Comparison of ENCODE assay signal across 21 cellular contexts in the genomic region with DNA sequence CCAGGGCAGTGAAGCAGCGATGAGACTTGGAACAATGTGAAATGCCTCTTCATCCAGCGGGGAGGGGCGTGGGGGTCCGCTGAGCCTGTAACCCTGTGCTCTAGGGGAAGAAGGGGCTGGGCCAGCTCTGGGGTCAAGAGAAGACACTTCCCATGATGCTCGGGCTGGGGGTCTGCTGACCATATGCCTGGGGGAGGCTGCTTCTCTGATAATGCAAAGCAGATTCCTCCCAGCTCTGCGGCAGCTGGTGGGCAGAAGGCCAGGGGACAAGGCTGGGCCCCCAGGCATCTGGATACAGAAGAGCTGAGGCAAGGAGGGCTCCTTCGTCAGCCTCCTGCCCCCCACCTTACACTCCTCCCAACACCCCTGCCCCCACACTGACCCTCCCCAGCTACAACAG. TPM values are rescaled to one million over a fixed set of nuclear protein-coding genes. Genes with fewer than 3 reads are reported as not detected.
A peak's percentile ranks its signal among the peaks of the same experiment; 100 is the strongest.
DNase-seq lines count a peak whose midpoint lies in the region; ATAC-seq, FAIRE-seq and TF ChIP-seq lines count a peak whose summit lies in the region.
"Had no signal": no experiment of that assay in that cellular context is flagged by ENCODE, and none has a peak within 500 bp of the region (broad histone marks: within the 10 kb centered on the region; RNA-seq: fewer than 3 reads in every experiment).

No MANE protein-coding gene starts in this region.

- H3K79me1 ChIP-seq in neuronal stem cell (ENCODE audit: low read depth, low read length), result no peaks in the 10 kb centered on the region

- ATAC-seq in HG03342 (IDR thresholded peaks at IDR 0.05; ENCODE audit: unreplicated experiment) (no peak), GM19023 (IDR thresholded peaks at IDR 0.05; ENCODE audit: unreplicated experiment) (no peak)
- ATAC-seq: activated CD8-positive, alpha-beta memory T cell treated with anti-CD3 and anti-CD28 coated beads, Interleukin-2, amount 10 ng/mL, durations not matched to agents 7 days and 5 days had no signal

- no peak for TF ChIP-seq POLR2A in GM12892 (IDR thresholded peaks at IDR 0.05; ENCODE audit: low read depth, low read length)

- no peak overlapping the region for H2BK12ac ChIP-seq in neuronal stem cell (ENCODE audit: low read length)

- H4K8ac ChIP-seq in neuronal stem cell (ENCODE audit: low read depth, low read length), result no peak overlapping the region

- H3K4ac ChIP-seq in neuronal stem cell (ENCODE audit: low read length), result no peak overlapping the region

- no peak for FAIRE-seq in GM12892 (lab: Jason Lieb, UNC)
- FAIRE-seq: astrocyte, frontal cortex, islet of Langerhans had no signal

- peak overlapping the region; percentile 38 for H3K18ac ChIP-seq in neuronal stem cell (ENCODE audit: low read length)

- peaks cover 0 to 39% (median 0%) of the 10 kb centered on the region in 3 experiments for H3K27me3 ChIP-seq in neuronal stem cell (ENCODE audit: control insufficient read depth in 3 of 3, insufficient read depth in 3 of 3, low read depth in 1 of 3, low read length in 3 of 3)
- H3K27me3 ChIP-seq: sigmoid colon had no signal

- H2BK5ac ChIP-seq in neuronal stem cell (ENCODE audit: low read length), result no peak overlapping the region

- H3K4me2 ChIP-seq in neuronal stem cell (ENCODE audit: insufficient read depth, low read length, poor library complexity, severe bottlenecking), result no peak overlapping the region
- H3K4me2 ChIP-seq: KMS-11 had no signal

- no peaks in the 10 kb centered on the region for H3K9me3 ChIP-seq in neuronal stem cell (replicated peaks in 1 of 2; ENCODE audit: control insufficient read depth in 2 of 2, insufficient read depth in 1 of 2, low read depth in 1 of 2, low read length in 2 of 2)
- H3K9me3 ChIP-seq: sigmoid colon had no signal

- H3K4me3 ChIP-seq in neuronal stem cell (ENCODE audit: low read length in 2 of 2), result no peak overlapping the region
- H3K4me3 ChIP-seq: sigmoid colon had no signal

- DNase-seq in DMS 273 treated with DMSO at 0.1 percent for 48 hours (lab: John Stamatoyannopoulos, UW) (peak; percentile 52), NCI-H524 (lab: John Stamatoyannopoulos, UW) (peak; percentile 35 to 84), fibroblast of the conjunctiva (ENCODE audit: low read depth) (peak; percentile 22), neuronal stem cell (ENCODE audit: low spot score) (no peak), DMS79 (lab: John Stamatoyannopoulos, UW) (no peak), GM12892 (ENCODE audit: insufficient read length) (no peak)
- DNase-seq: activated CD4-positive, alpha-beta T cell treated with anti-CD3 and anti-CD28 coated beads, Interleukin-2, amount 10 ng/mL, durations not matched to agents 24 days and 14 days; activated CD8-positive, alpha-beta memory T cell treated with anti-CD3 and anti-CD28 coated beads, Interleukin-2, amount 10 ng/mL, durations not matched to agents 7 days and 5 days; NCI-H187; NCI-H226; sigmoid colon; substantia nigra had no signal

- no peak overlapping the region for H4K91ac ChIP-seq in neuronal stem cell (ENCODE audit: low read depth, low read length, poor library complexity)

- peaks cover 10 to 14% of the 10 kb centered on the region in 2 donors for H3K4me1 ChIP-seq in neuronal stem cell (ENCODE audit: control insufficient read depth in 2 of 2, insufficient read depth in 1 of 2, low read depth in 1 of 2, low read length in 2 of 2)
- H3K4me1 ChIP-seq: parathyroid adenoma had no signal

- no peak overlapping the region for H3K27ac ChIP-seq in neuronal stem cell (replicated peaks; ENCODE audit: low read length)
- H3K27ac ChIP-seq: KMS-11, parathyroid adenoma, sigmoid colon had no signal

- no peak overlapping the region for H2BK120ac ChIP-seq in neuronal stem cell (ENCODE audit: low read depth, low read length)

- no peak overlapping the region for H3K9ac ChIP-seq in neuronal stem cell (ENCODE audit: low read depth, low read length, poor library complexity)
- H3K9ac ChIP-seq: KMS-11, parathyroid adenoma had no signal

- WGBS in neuronal stem cell (ENCODE audit: extremely low coverage in 2 of 2, insufficient read length in 2 of 2, insufficient replicate concordance in 1 of 2), 2 donors, result no CpG with 5 or more reads among the region's 7 CpGs

- no peaks in the 10 kb centered on the region for H3K36me3 ChIP-seq in neuronal stem cell (replicated peaks in 1 of 2; ENCODE audit: control insufficient read depth in 2 of 2, insufficient read depth in 2 of 2, low read length in 2 of 2)
- H3K36me3 ChIP-seq: sigmoid colon had no signal

- H3K23ac ChIP-seq in neuronal stem cell (ENCODE audit: low read depth, low read length, poor library complexity), result no peak overlapping the region

- H2AFZ ChIP-seq in neuronal stem cell (ENCODE audit: low read length), result peak overlapping the region; percentile 71
- H2AFZ ChIP-seq: parathyroid adenoma had no signal

- no peak overlapping the region for H2AK5ac ChIP-seq in neuronal stem cell (ENCODE audit: low read depth, low read length)

- H2BK15ac ChIP-seq in neuronal stem cell (ENCODE audit: low read length), result peak overlapping the region; percentile 66

- H3K14ac ChIP-seq in neuronal stem cell (ENCODE audit: low read length), result no peak overlapping the region

RNA-seq across cellular contexts. Expression of a gene that starts 24.7 kb away (rescaled TPM):
- 29.4 TPM for polyA plus RNA-seq in neuronal stem cell (2013, experiment 1 of 2)
- polyA plus RNA-seq in neuronal stem cell (2013, experiment 2 of 2), result 29.5 TPM
- polyA plus RNA-seq in GM12892 (2012; ENCODE audit: missing spikeins), result 0.45 TPM
- polyA plus RNA-seq: AG04450 had no signal

RNA-seq across cellular contexts. Expression of a gene that starts 55.9 kb away (rescaled TPM):
- polyA plus RNA-seq in neuronal stem cell (2013, experiment 1 of 2), result 2.9 TPM
- polyA plus RNA-seq in neuronal stem cell (2013, experiment 2 of 2), result 2.8 TPM
- polyA plus RNA-seq in GM12892 (2012; ENCODE audit: missing spikeins), result 0.98 TPM
- polyA plus RNA-seq: CD14-positive monocyte had no signal

Comparison
In these comparisons a context has a peak if more than half of its experiments do, and no peak if none do; other contexts are left out.
1. DNase-seq: peak in DMS 273 treated with DMSO at 0.1 percent for 48 hours (single experiment), NCI-H524 (2 of 2) and fibroblast of the conjunctiva (single experiment); none in neuronal stem cell (single experiment), DMS79 (single experiment) and GM12892 (single experiment).